ENCODE assay signal across 9 cellular contexts in the genomic region with DNA sequence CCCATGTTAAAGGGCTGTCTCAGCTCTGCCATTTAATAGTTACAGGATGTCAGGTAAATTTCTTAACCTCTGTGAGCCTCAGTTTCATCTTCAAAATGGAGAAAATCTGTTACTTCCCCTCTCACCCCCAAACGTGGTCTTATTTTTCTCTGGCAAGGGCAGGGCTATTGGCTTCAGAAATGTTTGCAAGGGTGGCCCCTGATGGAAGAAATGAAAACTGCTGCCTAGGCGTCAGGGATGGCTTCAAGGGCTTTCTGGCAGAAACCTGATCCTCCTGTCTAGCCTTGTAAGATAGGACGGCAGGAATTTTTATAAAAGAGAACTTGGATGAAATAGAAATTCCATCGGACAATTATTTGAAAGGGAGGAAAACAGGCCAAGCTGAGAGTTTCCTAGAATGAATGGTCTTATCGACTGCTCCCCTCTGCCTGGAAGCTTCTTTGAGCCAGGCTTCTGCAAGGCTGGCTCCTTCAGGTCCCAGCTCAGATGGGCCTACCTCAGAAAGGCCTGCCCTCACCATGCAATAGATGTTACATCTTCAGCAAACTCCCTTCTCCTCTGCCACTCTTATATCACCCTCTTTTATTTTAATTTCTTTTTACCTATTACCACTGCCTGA. TPM values are rescaled to one million over a fixed set of nuclear protein-coding genes. Genes with fewer than 3 reads are reported as not detected.
DNase-seq lines count a peak whose midpoint lies in the region; ATAC-seq, FAIRE-seq and TF ChIP-seq lines count a peak whose summit lies in the region.
"Had no signal": no experiment of that assay in that cellular context is flagged by ENCODE, and none has a peak within 500 bp of the region (broad histone marks: within the 10 kb centered on the region; RNA-seq: fewer than 3 reads in every experiment).

No MANE protein-coding gene starts in this region.

- peak; percentile 69 for ATAC-seq in GM18907 (IDR thresholded peaks at IDR 0.05; ENCODE audit: unreplicated experiment)
- peak; percentile 50 for ATAC-seq in activated naive CD8-positive, alpha-beta T cell treated with anti-CD3 and anti-CD28 coated beads, Interleukin-2, amount 10 ng/mL, durations not matched to agents 7 days and 5 days (ENCODE audit: low read depth)
- ATAC-seq in right cardiac atrium, result peak; percentile 79 to 83

- H3K4me3 Mint-ChIP-seq in activated naive CD8-positive, alpha-beta T cell treated with anti-CD3 and anti-CD28 coated beads, Interleukin-2, amount 10 ng/mL, durations not matched to agents 7 days and 5 days, result no peak overlapping the region
- H3K4me3 Mint-ChIP-seq: IgD-negative memory B cell had no signal

- 8% methylated on average over 5 of the region's 5 CpGs for WGBS in right cardiac atrium
- 18 to 19% (median 18%) methylated on average over 5 of the region's 5 CpGs for WGBS in small intestine, 3 donors

- no peak overlapping the region for H3K4me3 ChIP-seq in BE2C (ENCODE audit: low read depth, low read length)
- no peak overlapping the region for H3K4me3 ChIP-seq in right cardiac atrium (ENCODE audit: low read length)
- H3K4me3 ChIP-seq in small intestine (ENCODE audit: low read depth in 1 of 2, low read length in 2 of 2), result no peak overlapping the region

- H3K27me3 ChIP-seq in BE2C, result no peaks in the 10 kb centered on the region
- H3K27me3 ChIP-seq in right cardiac atrium (ENCODE audit: control insufficient read depth, insufficient read depth), result no peaks in the 10 kb centered on the region
- no peaks in the 10 kb centered on the region for H3K27me3 ChIP-seq in small intestine (ENCODE audit: control insufficient read depth in 2 of 2, insufficient read depth in 2 of 2, low read length in 2 of 2)

- TF ChIP-seq CTCF in BE2C (IDR thresholded peaks at IDR 0.05; ENCODE audit: low read depth, low read length) (peak; percentile 68), RWPE1 (conservative IDR thresholded peaks at IDR 0.05; ENCODE audit: low read depth) (peak; percentile 70)

- intact Hi-C loops in right cardiac atrium (cut with DNase I), result no loop called here

- peak; percentile 48 for DNase-seq in BE2C
- DNase-seq in KG1 (lab: John Stamatoyannopoulos, UW), result peak; percentile 6
- peak; percentile 82 for DNase-seq in RWPE1 (ENCODE audit: low spot score)
- DNase-seq in activated naive CD8-positive, alpha-beta T cell treated with anti-CD3 and anti-CD28 coated beads, Interleukin-2, amount 10 ng/mL, durations not matched to agents 7 days and 5 days, result peak; percentile 33
- DNase-seq in right cardiac atrium, result peak in 1 of 3 donors; percentile 58
- peak; percentile 61 for DNase-seq in small intestine
- DNase-seq in NCI-H2227 (lab: John Stamatoyannopoulos, UW; ENCODE audit: unreplicated experiment), result no peak

- H3K27me3 Mint-ChIP-seq in activated naive CD8-positive, alpha-beta T cell treated with anti-CD3 and anti-CD28 coated beads, Interleukin-2, amount 10 ng/mL, durations not matched to agents 7 days and 5 days, result peaks cover 3% of the 10 kb centered on the region
- H3K27me3 Mint-ChIP-seq: IgD-negative memory B cell had no signal

- H3K36me3 ChIP-seq in BE2C (no peaks in the 10 kb centered on the region), small intestine (ENCODE audit: control insufficient read depth in 2 of 2, insufficient read depth in 2 of 2, low read length in 2 of 2) (peaks cover 0 to 4% of the 10 kb centered on the region in 2 donors)

- no peaks in the 10 kb centered on the region for H3K36me3 Mint-ChIP-seq in activated naive CD8-positive, alpha-beta T cell treated with anti-CD3 and anti-CD28 coated beads, Interleukin-2, amount 10 ng/mL, durations not matched to agents 7 days and 5 days
- H3K36me3 Mint-ChIP-seq: IgD-negative memory B cell had no signal

- H3K4me1 Mint-ChIP-seq in activated naive CD8-positive, alpha-beta T cell treated with anti-CD3 and anti-CD28 coated beads, Interleukin-2, amount 10 ng/mL, durations not matched to agents 7 days and 5 days, result peaks cover 5% of the 10 kb centered on the region
- H3K4me1 Mint-ChIP-seq: IgD-negative memory B cell had no signal

- no peaks in the 10 kb centered on the region for H3K9me3 ChIP-seq in BE2C
- no peaks in the 10 kb centered on the region for H3K9me3 ChIP-seq in right cardiac atrium (ENCODE audit: control insufficient read depth, low read length)
- H3K9me3 ChIP-seq in small intestine (ENCODE audit: control insufficient read depth, low read depth), result no peaks in the 10 kb centered on the region

- FAIRE-seq in small intestine (lab: Jason Lieb, UNC), result no peak

- CTCF ChIA-PET in RWPE1 (lab: Yijun Ruan, JAX), result interaction anchor here (0.5 to 2.3 kb wide), 14 partner anchors 8 to 513 kb away, joined by 3 to 8 read pairs (median 3); no protein-coding TSS in a partner anchor

- H3K9me3 Mint-ChIP-seq in activated naive CD8-positive, alpha-beta T cell treated with anti-CD3 and anti-CD28 coated beads, Interleukin-2, amount 10 ng/mL, durations not matched to agents 7 days and 5 days, result no peaks in the 10 kb centered on the region
- H3K9me3 Mint-ChIP-seq: IgD-negative memory B cell had no signal

- H3K27ac ChIP-seq in RWPE1 (peak overlapping the region; percentile 70), right cardiac atrium (ENCODE audit: low read length) (no peak overlapping the region), small intestine (ENCODE audit: low read depth in 1 of 2, low read length in 1 of 2) (no peak overlapping the region)

- H3K4me1 ChIP-seq in BE2C (no peaks in the 10 kb centered on the region), right cardiac atrium (ENCODE audit: control insufficient read depth, insufficient read depth, low read length) (no peaks in the 10 kb centered on the region), small intestine (ENCODE audit: control insufficient read depth in 2 of 2, insufficient read depth in 1 of 2, low read depth in 1 of 2, low read length in 1 of 2) (no peaks in the 10 kb centered on the region)

- no peak overlapping the region for H3K27ac Mint-ChIP-seq in activated naive CD8-positive, alpha-beta T cell treated with anti-CD3 and anti-CD28 coated beads, Interleukin-2, amount 10 ng/mL, durations not matched to agents 7 days and 5 days
- H3K27ac Mint-ChIP-seq: IgD-negative memory B cell had no signal

- POLR2A ChIA-PET in RWPE1 (lab: Yijun Ruan, JAX; ENCODE audit: low non-redundant PET), result no interaction called here
- POLR2A ChIA-PET in activated naive CD8-positive, alpha-beta T cell treated with anti-CD3 and anti-CD28 coated beads, Interleukin-2, amount 10 ng/mL, durations not matched to agents 7 days and 5 days (lab: Charles Lee), result interaction anchor here (0.6 kb wide), 1 partner anchor 17 kb away, joined by 3 read pairs; no protein-coding TSS in a partner anchor

RNA-seq across cellular contexts. Expression of gene TANGO6, which starts 43.0 kb away (rescaled TPM):
- polyA plus RNA-seq in BE2C (2012; ENCODE audit: insufficient read depth, insufficient read length, low read depth), result 5.0 TPM
- 10 to 100 TPM; 29.2 to 29.7 TPM for total RNA-seq in activated naive CD8-positive, alpha-beta T cell treated with anti-CD3 and anti-CD28 coated beads, Interleukin-2, amount 10 ng/mL, durations not matched to agents 7 days and 5 days
- 10 to 100 TPM in 2 of 4 donors, 1 to 10 TPM in 2; 8.8 to 11.5 (median 10.0) TPM for total RNA-seq in right cardiac atrium
- polyA plus RNA-seq in right cardiac atrium, result 2.1 TPM
- polyA plus RNA-seq in small intestine, result 1 to 10 TPM in 2 of 3 donors, under 1 TPM in 1; 0.67 to 7.7 (median 1.9) TPM
